1 cellular context compared by ENCODE assay signal in the genomic region with DNA sequence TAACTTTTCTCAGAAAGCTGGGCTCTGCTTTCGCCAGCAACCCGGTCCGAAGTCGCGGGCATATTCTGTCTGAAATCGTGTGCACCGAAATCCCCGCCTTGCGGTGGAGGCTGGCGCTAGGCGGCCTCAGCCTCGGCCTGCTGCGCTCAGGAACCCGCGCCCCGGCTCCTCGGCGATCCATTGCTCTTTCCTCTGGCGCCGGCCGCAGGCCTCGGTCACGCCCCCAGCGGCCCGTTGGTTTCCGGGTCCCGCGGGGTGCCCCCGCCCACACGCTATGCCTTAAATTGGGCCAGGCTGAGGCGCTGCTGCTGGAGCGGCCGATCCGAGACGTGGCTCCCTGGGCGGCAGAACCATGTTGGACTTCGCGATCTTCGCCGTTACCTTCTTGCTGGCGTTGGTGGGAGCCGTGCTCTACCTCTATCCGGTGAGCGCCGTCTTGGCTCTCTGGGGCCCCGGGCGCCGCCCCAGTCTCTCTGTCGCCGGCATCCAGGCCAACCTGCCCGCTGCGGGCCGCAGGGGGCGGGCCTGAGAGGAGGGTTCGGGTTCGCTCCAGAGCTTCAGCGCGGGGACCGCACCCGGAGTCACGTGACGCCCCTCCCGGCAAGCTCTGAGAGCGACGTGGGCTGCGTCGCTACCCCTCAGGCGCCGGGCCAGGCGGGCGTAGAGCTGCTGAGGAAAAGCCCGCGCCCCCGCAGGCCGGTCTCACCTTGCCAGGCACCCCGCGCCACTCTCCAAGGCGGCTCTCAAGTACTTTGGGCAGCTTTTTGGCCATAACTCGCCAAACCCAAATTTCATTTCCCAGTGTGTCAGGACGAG.
TF ChIP-seq lines count a peak whose summit lies in the region.

A gene with protein sequence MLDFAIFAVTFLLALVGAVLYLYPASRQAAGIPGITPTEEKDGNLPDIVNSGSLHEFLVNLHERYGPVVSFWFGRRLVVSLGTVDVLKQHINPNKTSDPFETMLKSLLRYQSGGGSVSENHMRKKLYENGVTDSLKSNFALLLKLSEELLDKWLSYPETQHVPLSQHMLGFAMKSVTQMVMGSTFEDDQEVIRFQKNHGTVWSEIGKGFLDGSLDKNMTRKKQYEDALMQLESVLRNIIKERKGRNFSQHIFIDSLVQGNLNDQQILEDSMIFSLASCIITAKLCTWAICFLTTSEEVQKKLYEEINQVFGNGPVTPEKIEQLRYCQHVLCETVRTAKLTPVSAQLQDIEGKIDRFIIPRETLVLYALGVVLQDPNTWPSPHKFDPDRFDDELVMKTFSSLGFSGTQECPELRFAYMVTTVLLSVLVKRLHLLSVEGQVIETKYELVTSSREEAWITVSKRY (plus strand): TSS at position 308 of the 816 bp plus-strand sequence. CDS start 45 bp downstream, at position 353.

TF ChIP-seq in HEK293, 187 proteins besides CTCF, POLR2A, EP300 and RAD21 (continued from another document and continues in another):
- TF ChIP-seq ZNF341 (tag by site-specific recombination; IDR thresholded peaks at IDR 0.05; ENCODE audit: low read depth) (peak; percentile 55; the same call in 1 of the 2 replicates), GLIS2 (tag by site-specific recombination; IDR thresholded peaks at IDR 0.05) (peak; percentile 95), ZNF19 (tag by site-specific recombination; IDR thresholded peaks at IDR 0.05; ENCODE audit: low read depth) (no peak), KLF10 (tag by site-specific recombination; IDR thresholded peaks at IDR 0.05) (peak; percentile 92), ZNF184 (tag by site-specific recombination; IDR thresholded peaks at IDR 0.05) (no peak), SALL2 (tag by site-specific recombination; IDR thresholded peaks at IDR 0.05; ENCODE audit: borderline replicate concordance) (no peak), ZNF747 (tag by site-specific recombination; IDR thresholded peaks at IDR 0.05) (no peak), KLF1 (tag by site-specific recombination; IDR thresholded peaks at IDR 0.05) (peak; percentile 84), ZNF510 (tag by site-specific recombination; IDR thresholded peaks at IDR 0.05; ENCODE audit: insufficient replicate concordance) (no peak), HOXC10 (CRISPR knock-in tag; IDR thresholded peaks at IDR 0.05) (no peak), ZNF549 (tag by site-specific recombination; IDR thresholded peaks at IDR 0.05) (no peak), ZEB2 (tag by site-specific recombination; IDR thresholded peaks at IDR 0.05) (peak; percentile 91), KLF8 (tag by site-specific recombination; IDR thresholded peaks at IDR 0.05) (peak; percentile 95), ZNF169 (tag by site-specific recombination; IDR thresholded peaks at IDR 0.05) (no peak), SCRT1 (tag by site-specific recombination; IDR thresholded peaks at IDR 0.05; ENCODE audit: borderline replicate concordance) (no peak), IKZF3 (tag by site-specific recombination; IDR thresholded peaks at IDR 0.05) (no peak), KLF7 (tag by site-specific recombination; IDR thresholded peaks at IDR 0.05; ENCODE audit: borderline replicate concordance) (peak; percentile 91), RBAK (tag by site-specific recombination; IDR thresholded peaks at IDR 0.05) (no peak), ZNF624 (tag by site-specific recombination; IDR thresholded peaks at IDR 0.05) (no peak), ZNF473 (tag by site-specific recombination; IDR thresholded peaks at IDR 0.05) (no peak), MEIS1 (CRISPR knock-in tag; IDR thresholded peaks at IDR 0.05; ENCODE audit: borderline replicate concordance) (no peak), ZNF404 (tag by site-specific recombination; IDR thresholded peaks at IDR 0.05) (no peak), ZNF148 (tag by site-specific recombination; IDR thresholded peaks at IDR 0.05; ENCODE audit: borderline replicate concordance) (no peak), ZXDB (tag by site-specific recombination; IDR thresholded peaks at IDR 0.05) (peak; percentile 94), PRDM1 (tag by site-specific recombination; IDR thresholded peaks at IDR 0.05) (no peak), HOXA7 (CRISPR knock-in tag; IDR thresholded peaks at IDR 0.05; ENCODE audit: borderline replicate concordance) (no peak), ZNF548 (tag by site-specific recombination; IDR thresholded peaks at IDR 0.05) (no peak), ZBTB7A (tag by site-specific recombination; IDR thresholded peaks at IDR 0.05; ENCODE audit: low read depth) (no peak; the same call in 1 of the 2 replicates), ZNF626 (tag by site-specific recombination; IDR thresholded peaks at IDR 0.05) (no peak), OVOL3 (tag by site-specific recombination; IDR thresholded peaks at IDR 0.05) (peak; percentile 81), SP3 (tag by site-specific recombination; IDR thresholded peaks at IDR 0.05) (peak; percentile 88), SP2 (tag by site-specific recombination; IDR thresholded peaks at IDR 0.05) (peak; percentile 81), ZBTB17 (tag by site-specific recombination; IDR thresholded peaks at IDR 0.05) (peak; percentile 98), INSM2 (tag by site-specific recombination; IDR thresholded peaks at IDR 0.05) (no peak; the same call in 1 of the 2 replicates), ZBTB1 (tag by site-specific recombination; IDR thresholded peaks at IDR 0.05) (0 out of 2 replicates have a peak, but pooled peaks have one; percentile 47), ZNF221 (tag by site-specific recombination; IDR thresholded peaks at IDR 0.05; ENCODE audit: borderline replicate concordance) (no peak), ZNF133 (tag by site-specific recombination; IDR thresholded peaks at IDR 0.05) (no peak), ZNF558 (tag by site-specific recombination; IDR thresholded peaks at IDR 0.05) (no peak), ZNF610 (tag by site-specific recombination; IDR thresholded peaks at IDR 0.05; ENCODE audit: borderline replicate concordance) (peak; percentile 82), ZNF2 (tag by site-specific recombination; IDR thresholded peaks at IDR 0.05) (peak; percentile 75; the same call in 1 of the 2 replicates), PRDM6 (tag by site-specific recombination; IDR thresholded peaks at IDR 0.05) (no peak), PRDM10 (tag by site-specific recombination; IDR thresholded peaks at IDR 0.05) (peak; percentile 83), EGR2 (tag by site-specific recombination; IDR thresholded peaks at IDR 0.05; ENCODE audit: low read depth) (peak; percentile 70), ZNF16 (tag by site-specific recombination; IDR thresholded peaks at IDR 0.05; ENCODE audit: low read depth) (no peak), ZSCAN18 (tag by site-specific recombination; IDR thresholded peaks at IDR 0.05) (no peak), ZNF114 (tag by site-specific recombination; IDR thresholded peaks at IDR 0.05) (no peak)
- TF ChIP-seq, protein P1, sequence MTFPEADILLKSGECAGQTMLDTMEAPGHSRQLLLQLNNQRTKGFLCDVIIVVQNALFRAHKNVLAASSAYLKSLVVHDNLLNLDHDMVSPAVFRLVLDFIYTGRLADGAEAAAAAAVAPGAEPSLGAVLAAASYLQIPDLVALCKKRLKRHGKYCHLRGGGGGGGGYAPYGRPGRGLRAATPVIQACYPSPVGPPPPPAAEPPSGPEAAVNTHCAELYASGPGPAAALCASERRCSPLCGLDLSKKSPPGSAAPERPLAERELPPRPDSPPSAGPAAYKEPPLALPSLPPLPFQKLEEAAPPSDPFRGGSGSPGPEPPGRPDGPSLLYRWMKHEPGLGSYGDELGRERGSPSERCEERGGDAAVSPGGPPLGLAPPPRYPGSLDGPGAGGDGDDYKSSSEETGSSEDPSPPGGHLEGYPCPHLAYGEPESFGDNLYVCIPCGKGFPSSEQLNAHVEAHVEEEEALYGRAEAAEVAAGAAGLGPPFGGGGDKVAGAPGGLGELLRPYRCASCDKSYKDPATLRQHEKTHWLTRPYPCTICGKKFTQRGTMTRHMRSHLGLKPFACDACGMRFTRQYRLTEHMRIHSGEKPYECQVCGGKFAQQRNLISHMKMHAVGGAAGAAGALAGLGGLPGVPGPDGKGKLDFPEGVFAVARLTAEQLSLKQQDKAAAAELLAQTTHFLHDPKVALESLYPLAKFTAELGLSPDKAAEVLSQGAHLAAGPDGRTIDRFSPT (tag by site-specific recombination; IDR thresholded peaks at IDR 0.05) = peak; percentile 85
- TF ChIP-seq, protein P2, sequence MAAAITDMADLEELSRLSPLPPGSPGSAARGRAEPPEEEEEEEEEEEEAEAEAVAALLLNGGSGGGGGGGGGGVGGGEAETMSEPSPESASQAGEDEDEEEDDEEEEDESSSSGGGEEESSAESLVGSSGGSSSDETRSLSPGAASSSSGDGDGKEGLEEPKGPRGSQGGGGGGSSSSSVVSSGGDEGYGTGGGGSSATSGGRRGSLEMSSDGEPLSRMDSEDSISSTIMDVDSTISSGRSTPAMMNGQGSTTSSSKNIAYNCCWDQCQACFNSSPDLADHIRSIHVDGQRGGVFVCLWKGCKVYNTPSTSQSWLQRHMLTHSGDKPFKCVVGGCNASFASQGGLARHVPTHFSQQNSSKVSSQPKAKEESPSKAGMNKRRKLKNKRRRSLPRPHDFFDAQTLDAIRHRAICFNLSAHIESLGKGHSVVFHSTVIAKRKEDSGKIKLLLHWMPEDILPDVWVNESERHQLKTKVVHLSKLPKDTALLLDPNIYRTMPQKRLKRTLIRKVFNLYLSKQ (tag by site-specific recombination; IDR thresholded peaks at IDR 0.05; ENCODE audit: borderline replicate concordance) = no peak
